ENCODE assay signal across 8 cellular contexts in genomic region chrX:12814434-12814833, GRCh38. TPM values are rescaled to one million over a fixed set of nuclear protein-coding genes. Genes with fewer than 3 reads are reported as not detected.
DNase-seq lines count a peak whose midpoint lies in the region; ATAC-seq and TF ChIP-seq lines count a peak whose summit lies in the region.

No MANE protein-coding gene starts in this region.

- H3K27me3 Mint-ChIP-seq in Caco-2 (ENCODE audit: insufficient read depth, unreplicated experiment): no peaks in the 10 kb centered on the region
- H3K27me3 Mint-ChIP-seq in activated CD4-positive, alpha-beta T cell treated with anti-CD3 and anti-CD28 coated beads for 36 hours: no peaks in the 10 kb centered on the region

- CTCF ChIA-PET in Caco-2 (lab: Charles Lee): interaction anchor here (0.5 to 1.7 kb wide), 14 partner anchors 11 to 1631 kb away, joined by 3 to 12 read pairs (median 4); partner anchors contain the start of gene PRPS2
- CTCF ChIA-PET in activated CD4-positive, alpha-beta T cell treated with anti-CD3 and anti-CD28 coated beads for 36 hours (lab: Charles Lee): interaction anchor here (0.7 to 2.9 kb wide), 13 partner anchors 9 to 132 kb away, joined by 3 to 25 read pairs (median 3); partner anchors contain the start of gene PRPS2

- POLR2A ChIA-PET in Caco-2 (lab: Charles Lee): no interaction called here
- POLR2A ChIA-PET in activated CD4-positive, alpha-beta T cell treated with anti-CD3 and anti-CD28 coated beads for 36 hours (lab: Charles Lee): interaction anchor here (0.6 kb wide), 1 partner anchor 191 kb away, joined by 6 read pairs; no protein-coding TSS in a partner anchor

- DNase-seq in Caco-2: peak; percentile 39 to 59
- peak; percentile 50 for DNase-seq in activated CD4-positive, alpha-beta T cell treated with anti-CD3 and anti-CD28 coated beads for 36 hours
- peak; percentile 59 for DNase-seq in fibroblast of mammary gland (ENCODE audit: low read depth)
- peak; percentile 13 for DNase-seq in pulmonary artery endothelial cell (ENCODE audit: low read depth, low spot score)
- no peak for DNase-seq in NCI-H2029 (lab: John Stamatoyannopoulos, UW)
- no peak for DNase-seq in effector memory CD4-positive, alpha-beta T cell

- no peaks in the 10 kb centered on the region for H3K9me3 Mint-ChIP-seq in Caco-2 (ENCODE audit: unreplicated experiment)
- no peaks in the 10 kb centered on the region for H3K9me3 Mint-ChIP-seq in activated CD4-positive, alpha-beta T cell treated with anti-CD3 and anti-CD28 coated beads for 36 hours (ENCODE audit: low read depth)

- no peaks in the 10 kb centered on the region; the same call in 1 of the 2 replicates for H3K36me3 ChIP-seq in Caco-2 (ENCODE audit: control insufficient read depth, insufficient read depth, low read length)
- no peaks in the 10 kb centered on the region for H3K36me3 ChIP-seq in effector memory CD4-positive, alpha-beta T cell (ENCODE audit: control insufficient read depth, insufficient read depth, low read length)

- intact Hi-C loops in Caco-2 (cut with micrococcal nuclease; ENCODE audit: unreplicated experiment): loop anchor here (1.0 kb wide), 2 partner anchors 80 to 87 kb away; no protein-coding TSS in a partner anchor
- intact Hi-C loops in activated CD4-positive, alpha-beta T cell treated with anti-CD3 and anti-CD28 coated beads for 36 hours (cut with DNase I, micrococcal nuclease): loop anchor here (1.0 to 10.0 kb wide), 3 partner anchors 80 to 670 kb away; no protein-coding TSS in a partner anchor

- TF ChIP-seq CTCF in Caco-2 (IDR thresholded peaks at IDR 0.05; ENCODE audit: insufficient read depth in 1 of 2, low read depth in 1 of 2, low read length in 1 of 2, severe bottlenecking in 1 of 2, unreplicated experiment in 1 of 2) (peak in 1 of 2 experiments; percentile 49), LNCAP (IDR thresholded peaks at IDR 0.05) (peak; percentile 48; the same call in 1 of the 2 replicates), fibroblast of mammary gland (conservative IDR thresholded peaks at IDR 0.05; ENCODE audit: control insufficient read depth, insufficient read depth, low read depth, low read length) (peak; percentile 52)

- no peaks in the 10 kb centered on the region for H3K4me1 ChIP-seq in Caco-2
- H3K4me1 ChIP-seq in effector memory CD4-positive, alpha-beta T cell (ENCODE audit: control insufficient read depth, insufficient read depth, low read length, poor library complexity, severe bottlenecking): no peaks in the 10 kb centered on the region

- no peak overlapping the region for H3K27ac ChIP-seq in effector memory CD4-positive, alpha-beta T cell (ENCODE audit: insufficient read depth, low read length, poor library complexity, severe bottlenecking)

- H3K4me3 Mint-ChIP-seq in Caco-2 (ENCODE audit: unreplicated experiment): no peak overlapping the region
- no peak overlapping the region for H3K4me3 Mint-ChIP-seq in activated CD4-positive, alpha-beta T cell treated with anti-CD3 and anti-CD28 coated beads for 36 hours

- H3K36me3 Mint-ChIP-seq in Caco-2 (ENCODE audit: insufficient read depth, unreplicated experiment): peaks cover 26% of the 10 kb centered on the region
- peaks cover 33% of the 10 kb centered on the region for H3K36me3 Mint-ChIP-seq in activated CD4-positive, alpha-beta T cell treated with anti-CD3 and anti-CD28 coated beads for 36 hours (ENCODE audit: low read depth)

- H3K9me3 ChIP-seq in Caco-2: no peaks in the 10 kb centered on the region
- H3K9me3 ChIP-seq in effector memory CD4-positive, alpha-beta T cell (ENCODE audit: control insufficient read depth, low read length): no peaks in the 10 kb centered on the region

- H3K27ac Mint-ChIP-seq in Caco-2 (ENCODE audit: unreplicated experiment): no peak overlapping the region
- H3K27ac Mint-ChIP-seq in activated CD4-positive, alpha-beta T cell treated with anti-CD3 and anti-CD28 coated beads for 36 hours: no peak overlapping the region

- no peaks in the 10 kb centered on the region for H3K27me3 ChIP-seq in Caco-2 (replicated peaks; ENCODE audit: control insufficient read depth, insufficient read depth, low read length)
- no peaks in the 10 kb centered on the region for H3K27me3 ChIP-seq in effector memory CD4-positive, alpha-beta T cell (replicated peaks; ENCODE audit: control insufficient read depth, insufficient read depth, low read length, poor library complexity, severe bottlenecking)

- no peaks in the 10 kb centered on the region for H3K4me1 Mint-ChIP-seq in Caco-2 (ENCODE audit: low read depth, unreplicated experiment)
- no peaks in the 10 kb centered on the region for H3K4me1 Mint-ChIP-seq in activated CD4-positive, alpha-beta T cell treated with anti-CD3 and anti-CD28 coated beads for 36 hours

- H3K4me3 ChIP-seq in Caco-2 (ENCODE audit: low read depth, low read length): no peak overlapping the region
- no peak overlapping the region for H3K4me3 ChIP-seq in fibroblast of mammary gland (ENCODE audit: control insufficient read depth, low read depth, low read length)
- H3K4me3 ChIP-seq in effector memory CD4-positive, alpha-beta T cell (ENCODE audit: insufficient read depth, low read depth, low read length, poor library complexity, severe bottlenecking): no peak overlapping the region

- ATAC-seq in GM18858 (IDR thresholded peaks at IDR 0.05; ENCODE audit: unreplicated experiment): peak; percentile 47
- peak; percentile 60 for ATAC-seq in activated CD4-positive, alpha-beta T cell treated with anti-CD3 and anti-CD28 coated beads for 36 hours

- no TSS peak for BruUV-seq in Caco-2 (replicated peaks; lab: Mats Ljungman, UMichigan)

RNA-seq across cellular contexts. Expression of gene PRPS2, which starts 23.2 kb away (rescaled TPM):
- total RNA-seq in Caco-2 (2022) (35.6 and 44.0 TPM in 2 replicates), pulmonary artery endothelial cell (37.6 and 39.7 TPM in 2 replicates)
- 100 to 1,000 TPM; 110 to 116 TPM for total RNA-seq in activated CD4-positive, alpha-beta T cell treated with anti-CD3 and anti-CD28 coated beads for 36 hours

RNA-seq across cellular contexts. Expression of gene TLR7, which starts 52.4 kb away (rescaled TPM):
- total RNA-seq in Caco-2 (2022) (0.45 and 0.63 TPM in 2 replicates), pulmonary artery endothelial cell (not detected in 2 replicates)
- total RNA-seq in activated CD4-positive, alpha-beta T cell treated with anti-CD3 and anti-CD28 coated beads for 36 hours: under 1 TPM in 1 of 2 experiments, not detected in 1; 0.04 TPM

Comparison
In these comparisons a context has a peak if more than half of its experiments do, and no peak if none do; other contexts are left out.
1. DNase-seq: peak in Caco-2 (2 of 2), activated CD4-positive, alpha-beta T cell treated with anti-CD3 and anti-CD28 coated beads for 36 hours (single experiment), fibroblast of mammary gland (single experiment) and pulmonary artery endothelial cell (single experiment); none in NCI-H2029 (single experiment) and effector memory CD4-positive, alpha-beta T cell (0 of 3).